Comparison of ENCODE assay signal across 1 cellular context in genomic region chr2:96637385-96638143, GRCh38.
TF ChIP-seq lines count a peak whose summit lies in the region.

No MANE protein-coding gene starts in this region.

TF ChIP-seq in IMR-90, 13 proteins besides CTCF, POLR2A, EP300 and RAD21:
- TF ChIP-seq MXI1 (IDR thresholded peaks at IDR 0.05; ENCODE audit: borderline replicate concordance, low read depth, low read length) (peak; percentile 18; the same call in 1 of the 2 replicates), NFE2L2 (IDR thresholded peaks at IDR 0.05; ENCODE audit: low read depth, low read length) (no peak), MAFK (IDR thresholded peaks at IDR 0.05; ENCODE audit: low read depth, low read length) (no peak), MAZ (IDR thresholded peaks at IDR 0.05; ENCODE audit: borderline replicate concordance, low read depth, low read length) (peak; percentile 36; the same call in 1 of the 2 replicates), FOS (IDR thresholded peaks at IDR 0.05; ENCODE audit: low read depth, low read length) (0 out of 2 replicates have a peak, but pooled peaks have one; percentile 2), CEBPB (IDR thresholded peaks at IDR 0.05; ENCODE audit: low read depth, low read length) (peak; percentile 22; the same call in 1 of the 2 replicates), CHD1 (IDR thresholded peaks at IDR 0.05; ENCODE audit: low read depth, low read length) (no peak; the same call in 1 of the 2 replicates), BHLHE40 (IDR thresholded peaks at IDR 0.05; ENCODE audit: low read depth, low read length) (no peak), USF2 (IDR thresholded peaks at IDR 0.05; ENCODE audit: low read depth, low read length) (no peak), SMC3 (IDR thresholded peaks at IDR 0.05; ENCODE audit: low read depth, low read length) (no peak), RCOR1 (IDR thresholded peaks at IDR 0.05; ENCODE audit: insufficient replicate concordance, low read length) (no peak)
